Comparison of ENCODE assay signal across 22 cellular contexts in the genomic region with DNA sequence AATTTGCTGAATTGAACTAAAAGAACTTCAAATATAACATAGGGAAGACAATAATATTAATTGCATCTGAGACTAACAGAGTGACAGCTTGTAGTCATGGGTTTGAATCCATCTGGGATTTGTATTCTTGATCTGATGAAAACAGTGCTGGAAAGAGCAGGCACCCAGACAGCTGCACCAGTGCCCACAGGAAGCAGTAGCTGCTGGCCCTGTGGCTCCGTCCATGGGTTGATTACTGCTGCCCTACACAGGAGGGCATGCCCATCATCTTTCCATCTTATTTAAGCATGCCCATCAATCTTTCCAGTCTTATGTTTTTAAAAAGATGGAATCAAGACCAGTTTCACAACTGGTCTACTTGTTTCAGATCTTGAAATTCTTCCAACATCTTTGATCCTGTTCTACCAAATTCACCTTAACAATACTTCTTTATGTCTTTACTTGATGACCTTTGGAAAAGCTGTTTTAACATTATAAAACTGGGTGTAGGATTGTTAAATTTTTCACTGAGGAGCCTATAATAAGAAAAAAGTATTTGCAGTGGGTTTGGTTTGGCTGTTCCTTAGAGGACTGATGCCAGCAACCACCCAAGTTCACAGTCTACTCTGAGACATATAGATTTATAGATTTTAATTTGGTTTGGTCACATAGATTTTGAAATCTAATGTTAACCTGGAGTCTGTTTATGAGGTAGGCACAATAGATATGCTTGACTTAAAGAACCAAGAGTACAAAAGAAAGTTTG. TPM values are rescaled to one million over a fixed set of nuclear protein-coding genes. Genes with fewer than 3 reads are reported as not detected.
A peak's percentile ranks its signal among the peaks of the same experiment; 100 is the strongest.
DNase-seq lines count a peak whose midpoint lies in the region; ATAC-seq and TF ChIP-seq lines count a peak whose summit lies in the region.
"Had no signal": no experiment of that assay in that cellular context is flagged by ENCODE, and none has a peak within 500 bp of the region (broad histone marks: within the 10 kb centered on the region; RNA-seq: fewer than 3 reads in every experiment).

No MANE protein-coding gene starts in this region.

- TF ChIP-seq EP300 in transverse colon (IDR thresholded peaks at IDR 0.05; ENCODE audit: low read depth) = no peak

- H3K27ac Mint-ChIP-seq in endodermal cell = no peak overlapping the region
- no peak overlapping the region for H3K27ac Mint-ChIP-seq in activated CD4-positive, alpha-beta T cell treated with anti-CD3 and anti-CD28 coated beads, Interleukin-2, amount 10 ng/mL, durations not matched to agents 7 days and 5 days
- H3K27ac Mint-ChIP-seq: CD4-positive, alpha-beta memory T cell; H9 had no signal

- no peak overlapping the region for H2AFZ ChIP-seq in osteoblast (ENCODE audit: low read length)

- 91 to 100% methylated on average over 1 of the region's 1 CpG for WGBS in endodermal cell (ENCODE audit: insufficient coverage in 1 of 2, insufficient read length in 1 of 2), 2 experiments
- WGBS in transverse colon (ENCODE audit: low coverage in 1 of 2), 2 donors = 0 to 24% methylated on average over 1 of the region's 1 CpG

- no peak for TF ChIP-seq POLR2A in transverse colon (IDR thresholded peaks at IDR 0.05)

- H3K4me1 ChIP-seq in endodermal cell (ENCODE audit: control insufficient read depth, insufficient read depth, low read length) = no peaks in the 10 kb centered on the region
- peaks cover 9% of the 10 kb centered on the region for H3K4me1 ChIP-seq in mucosa of descending colon (ENCODE audit: low read depth)
- no peaks in the 10 kb centered on the region for H3K4me1 ChIP-seq in osteoblast (ENCODE audit: insufficient read depth, low read length)
- H3K4me1 ChIP-seq in transverse colon = peaks cover 0 to 19% (median 0%) of the 10 kb centered on the region in 4 donors

- H3K4me3 Mint-ChIP-seq in endodermal cell = no peak overlapping the region
- H3K4me3 Mint-ChIP-seq in activated CD4-positive, alpha-beta T cell treated with anti-CD3 and anti-CD28 coated beads, Interleukin-2, amount 10 ng/mL, durations not matched to agents 7 days and 5 days = no peak overlapping the region
- H3K4me3 Mint-ChIP-seq: CD4-positive, alpha-beta memory T cell; H9 had no signal

- H3K4me3 ChIP-seq in endodermal cell (ENCODE audit: low read length) (no peak overlapping the region), mucosa of descending colon (no peak overlapping the region), osteoblast (ENCODE audit: insufficient read depth, low read length) (no peak overlapping the region), transverse colon (peak overlapping the region in 3 of 4 donors; percentile 26 to 43 (median 32))

- H3K9me3 ChIP-seq in endodermal cell (ENCODE audit: control insufficient read depth, low read length) (no peaks in the 10 kb centered on the region), mucosa of descending colon (no peaks in the 10 kb centered on the region), osteoblast (ENCODE audit: low read depth, low read length) (no peaks in the 10 kb centered on the region), transverse colon (no peaks in the 10 kb centered on the region)

- intact Hi-C loops in mucosa of descending colon (cut with DNase I, micrococcal nuclease) = no loop called here
- intact Hi-C loops in transverse colon (cut with DNase I; ENCODE audit: low total_unique reads) = no loop called here

- no peaks in the 10 kb centered on the region for H4K20me1 ChIP-seq in osteoblast (ENCODE audit: insufficient read depth, low read length)

- H3K27me3 ChIP-seq in endodermal cell (ENCODE audit: control insufficient read depth, insufficient read depth, low read length, poor library complexity, severe bottlenecking) (no peaks in the 10 kb centered on the region), osteoblast (ENCODE audit: insufficient read depth, low read length) (no peaks in the 10 kb centered on the region), transverse colon (no peaks in the 10 kb centered on the region)

- H3K4me1 Mint-ChIP-seq in endodermal cell = no peaks in the 10 kb centered on the region
- H3K4me1 Mint-ChIP-seq in activated CD4-positive, alpha-beta T cell treated with anti-CD3 and anti-CD28 coated beads, Interleukin-2, amount 10 ng/mL, durations not matched to agents 7 days and 5 days = no peaks in the 10 kb centered on the region
- H3K4me1 Mint-ChIP-seq: CD4-positive, alpha-beta memory T cell; H9 had no signal

- no peaks in the 10 kb centered on the region for H3K9me3 Mint-ChIP-seq in endodermal cell
- H3K9me3 Mint-ChIP-seq in activated CD4-positive, alpha-beta T cell treated with anti-CD3 and anti-CD28 coated beads, Interleukin-2, amount 10 ng/mL, durations not matched to agents 7 days and 5 days = no peaks in the 10 kb centered on the region
- H3K9me3 Mint-ChIP-seq: CD4-positive, alpha-beta memory T cell; H9 had no signal

- H3K36me3 Mint-ChIP-seq in endodermal cell (ENCODE audit: low read depth) = no peaks in the 10 kb centered on the region
- no peaks in the 10 kb centered on the region for H3K36me3 Mint-ChIP-seq in activated CD4-positive, alpha-beta T cell treated with anti-CD3 and anti-CD28 coated beads, Interleukin-2, amount 10 ng/mL, durations not matched to agents 7 days and 5 days (ENCODE audit: low read depth)
- H3K36me3 Mint-ChIP-seq: CD4-positive, alpha-beta memory T cell had no signal

- H3K4me2 ChIP-seq in osteoblast (ENCODE audit: insufficient read depth, low read length) = no peak overlapping the region

- TF ChIP-seq CTCF in endodermal cell (conservative IDR thresholded peaks at IDR 0.05) = no peak
- no peak for TF ChIP-seq CTCF in mucosa of descending colon (IDR thresholded peaks at IDR 0.05)
- no peak for TF ChIP-seq CTCF in osteoblast (IDR thresholded peaks at IDR 0.05; ENCODE audit: extremely low read depth, low read depth, low read length)
- TF ChIP-seq CTCF in transverse colon (IDR thresholded peaks at IDR 0.05) = no peak

- POLR2A ChIA-PET in activated CD4-positive, alpha-beta T cell treated with anti-CD3 and anti-CD28 coated beads, Interleukin-2, amount 10 ng/mL, durations not matched to agents 7 days and 5 days (lab: Charles Lee) = no interaction called here

- H3K79me2 ChIP-seq in osteoblast (ENCODE audit: insufficient read depth, low read length) = no peaks in the 10 kb centered on the region

- CTCF ChIA-PET in activated CD4-positive, alpha-beta T cell treated with anti-CD3 and anti-CD28 coated beads, Interleukin-2, amount 10 ng/mL, durations not matched to agents 7 days and 5 days (lab: Charles Lee) = no interaction called here

- no peak overlapping the region for H3K9ac ChIP-seq in endodermal cell (ENCODE audit: extremely low read depth, low read length, poor library complexity, severe bottlenecking)

- H3K27ac ChIP-seq in endodermal cell (ENCODE audit: low read depth, low read length) (no peak overlapping the region), osteoblast (ENCODE audit: low read depth, low read length) (no peak overlapping the region), transverse colon (peak overlapping the region; percentile 62 to 77 (median 73))

- peak; percentile 76 for ATAC-seq in mucosa of descending colon
- ATAC-seq: HCT116 had no signal

- H3K36me3 ChIP-seq in endodermal cell (ENCODE audit: control insufficient read depth, insufficient read depth, low read length) (no peaks in the 10 kb centered on the region), mucosa of descending colon (ENCODE audit: low read depth) (no peaks in the 10 kb centered on the region), osteoblast (ENCODE audit: insufficient read depth, low read length) (no peaks in the 10 kb centered on the region), transverse colon (no peaks in the 10 kb centered on the region)

- in situ Hi-C loops in transverse colon (cut with MboI; ENCODE audit: low pct_ligation_motif_present in 1 of 4, low pct_unique_long_range_greater_than_20kb in 1 of 4, low sequenced_read_pairs in 3 of 4) = loop anchor here in 2 of 4 donors (25.0 kb wide), 1 partner anchor 259 kb away; no protein-coding TSS in a partner anchor

- no peaks in the 10 kb centered on the region for H3K27me3 Mint-ChIP-seq in endodermal cell (ENCODE audit: insufficient read depth)
- H3K27me3 Mint-ChIP-seq in activated CD4-positive, alpha-beta T cell treated with anti-CD3 and anti-CD28 coated beads, Interleukin-2, amount 10 ng/mL, durations not matched to agents 7 days and 5 days = peaks cover 11% of the 10 kb centered on the region

- peak; percentile 11 for DNase-seq in endodermal cell
- DNase-seq in mucosa of descending colon = peak; percentile 49 to 53 (median 49)
- DNase-seq in osteoblast (ENCODE audit: insufficient read length, low spot score, missing footprints) = peak; percentile 22
- DNase-seq in transverse colon = peak; percentile 38
- DNase-seq in glomerular visceral epithelial cell (ENCODE audit: extremely low spot score) = no peak
- DNase-seq in GDM1 (lab: John Stamatoyannopoulos, UW) = no peak
- DNase-seq in activated CD4-positive, alpha-beta T cell treated with anti-CD3 and anti-CD28 coated beads, Interleukin-2, amount 10 ng/mL, durations not matched to agents 7 days and 5 days = no peak
- DNase-seq in GOT3 (lab: John Stamatoyannopoulos, UW) = no peak
- DNase-seq: C1 segment of cervical spinal cord; Calu3; CD4-positive, alpha-beta memory T cell; COR-L47; DMS53; DMS79 treated with DMSO at 0.1 percent for 48 hours; H9 had no signal

RNA-seq across cellular contexts. Expression of gene NXPE4, which starts 0.8 kb away (rescaled TPM):
- total RNA-seq in endodermal cell = not detected
- not detected for polyA plus RNA-seq in endodermal cell (2013, experiment 1 of 2)
- polyA plus RNA-seq in endodermal cell (2013, experiment 2 of 2) = not detected
- 100 to 1,000 TPM in 2 of 3 donors, 10 to 100 TPM in 1; 64.4 to 283 (median 183) TPM for total RNA-seq in mucosa of descending colon
- not detected in 2 replicates for total RNA-seq in osteoblast
- total RNA-seq in transverse colon = 100 to 1,000 TPM; 184 to 292 (median 263) TPM
- total RNA-seq in activated CD4-positive, alpha-beta T cell treated with anti-CD3 and anti-CD28 coated beads, Interleukin-2, amount 10 ng/mL, durations not matched to agents 7 days and 5 days = not detected
- total RNA-seq: A172; A673; Calu3; CD4-positive, alpha-beta memory T cell; Daoy; G401; H1; H9 had no signal
- polyA plus RNA-seq: BJ; CD4-positive, alpha-beta memory T cell; H1 had no signal

RNA-seq across cellular contexts. Expression of gene NXPE1, which starts 36.7 kb away (rescaled TPM):
- total RNA-seq in endodermal cell (not detected), mucosa of descending colon (100 to 1,000 TPM; 139 to 414 (median 194) TPM), osteoblast (not detected in 2 replicates), transverse colon (100 to 1,000 TPM; 144 to 449 (median 370) TPM)
- polyA plus RNA-seq in endodermal cell (2013, experiment 1 of 2) = not detected
- polyA plus RNA-seq in endodermal cell (2013, experiment 2 of 2) = not detected
- not detected for total RNA-seq in activated CD4-positive, alpha-beta T cell treated with anti-CD3 and anti-CD28 coated beads, Interleukin-2, amount 10 ng/mL, durations not matched to agents 7 days and 5 days
- total RNA-seq: A172; A673; Calu3; CD4-positive, alpha-beta memory T cell; Daoy; G401; H1; H9 had no signal
- polyA plus RNA-seq: BJ; CD4-positive, alpha-beta memory T cell; H1 had no signal

Comparison
In these comparisons a context has a peak if more than half of its experiments do, and no peak if none do; other contexts are left out.
1. DNase-seq: peak in endodermal cell (single experiment), mucosa of descending colon (3 of 3), osteoblast (single experiment) and transverse colon (single experiment); none in glomerular visceral epithelial cell (single experiment), GDM1 (single experiment), activated CD4-positive, alpha-beta T cell treated with anti-CD3 and anti-CD28 coated beads, Interleukin-2, amount 10 ng/mL, durations not matched to agents 7 days and 5 days (single experiment) and GOT3 (single experiment).
2. H3K27ac ChIP-seq: peak in transverse colon (4 of 4); none in endodermal cell (single experiment) and osteoblast (single experiment).
3. H3K4me3 ChIP-seq: peak in transverse colon (3 of 4); none in endodermal cell (single experiment), mucosa of descending colon (single experiment) and osteoblast (single experiment).
4. RNA of gene NXPE4, which starts 0.8 kb away (total RNA-seq): 184 to 292 TPM in transverse colon and 64.4 to 283 TPM in mucosa of descending colon; not detected in endodermal cell, not detected in osteoblast and not detected in activated CD4-positive, alpha-beta T cell treated with anti-CD3 and anti-CD28 coated beads, Interleukin-2, amount 10 ng/mL, durations not matched to agents 7 days and 5 days; every median in the first group is over 10 times any median in the second.
5. RNA of gene NXPE1, which starts 36.7 kb away (total RNA-seq): 144 to 449 TPM in transverse colon and 139 to 414 TPM in mucosa of descending colon; not detected in endodermal cell, not detected in osteoblast and not detected in activated CD4-positive, alpha-beta T cell treated with anti-CD3 and anti-CD28 coated beads, Interleukin-2, amount 10 ng/mL, durations not matched to agents 7 days and 5 days; every median in the first group is over 100 times any median in the second.